Comparison of ENCODE assay signal across 9 cellular contexts in the genomic region with DNA sequence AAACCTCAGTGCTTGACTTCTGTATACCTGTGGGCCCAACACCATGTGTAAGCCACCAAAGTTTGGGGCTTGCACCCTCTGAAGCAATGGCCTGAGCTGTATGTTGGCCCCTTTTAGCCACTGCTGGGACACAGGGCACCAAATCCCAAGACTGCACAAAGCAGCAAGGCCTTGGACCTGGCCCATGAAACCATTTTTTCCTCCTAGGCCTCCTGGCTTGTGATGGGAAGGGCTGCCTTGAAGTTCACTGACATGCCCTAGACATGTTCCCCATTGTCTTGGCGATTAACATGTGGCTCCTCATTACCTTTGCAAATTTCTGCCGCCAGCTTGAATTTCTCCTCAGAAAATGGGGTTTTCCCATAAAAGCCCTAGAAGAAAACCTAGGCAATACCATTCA.
"Had no signal": no experiment of that assay in that cellular context is flagged by ENCODE, and none has a peak within 500 bp of the region (broad histone marks: within the 10 kb centered on the region; RNA-seq: fewer than 3 reads in every experiment).

No MANE protein-coding gene starts in this region.

- H3K27ac ChIP-seq: GM23248 had no signal

- H3K4me3 ChIP-seq: GM23248, HAP-1, K562 had no signal

- FAIRE-seq: HTR-8/SVneo, K562 had no signal

- H3K9me3 ChIP-seq: HAP-1 had no signal

- H3K36me3 ChIP-seq: HAP-1 had no signal

- DNase-seq: GM23248, GOT3, H7, IMR-90, KG1 had no signal

- ATAC-seq: HCT116, K562 had no signal

- H3K4me1 ChIP-seq: HAP-1 had no signal
